8 cellular contexts compared by ENCODE assay signal in the genomic region with DNA sequence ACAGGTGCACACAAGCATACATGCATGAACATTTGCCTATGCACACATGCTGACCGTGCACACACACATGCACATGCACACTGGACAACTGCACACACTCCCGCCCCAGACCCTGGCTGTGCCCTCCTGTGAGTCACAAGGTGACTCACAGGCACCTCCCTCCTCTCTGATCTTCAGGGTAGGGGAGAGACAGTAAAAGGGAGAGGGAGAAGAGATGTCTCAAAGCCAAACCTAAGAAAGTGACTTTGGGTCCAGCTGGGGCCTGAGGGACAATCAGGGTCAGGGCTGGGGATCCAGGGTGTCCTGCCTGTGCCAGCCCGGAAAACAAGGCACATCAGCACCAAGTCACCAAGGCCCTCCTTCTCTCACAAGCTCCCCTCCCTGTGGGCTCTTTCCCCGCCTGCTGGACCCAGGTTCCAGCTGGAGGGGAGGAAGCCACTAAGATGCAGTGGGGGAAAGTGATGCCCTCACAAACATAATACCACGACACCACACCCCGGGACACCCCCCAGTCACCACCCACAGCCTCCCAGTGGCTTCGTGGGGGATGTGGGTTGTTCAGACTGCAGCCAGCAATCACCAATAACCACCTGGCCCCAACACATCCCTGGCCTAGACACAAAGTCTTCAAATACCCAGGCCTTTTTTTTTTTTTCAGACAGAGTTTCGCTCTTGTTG. TPM values are rescaled to one million over a fixed set of nuclear protein-coding genes. Genes with fewer than 3 reads are reported as not detected.
DNase-seq lines count a peak whose midpoint lies in the region; ATAC-seq and TF ChIP-seq lines count a peak whose summit lies in the region.

No MANE protein-coding gene starts in this region.

- H3K36me3 Mint-ChIP-seq in activated T-helper 17 cell treated with anti-CD3 and anti-CD28 coated beads, Interleukin-2, amount 50 U/mL, for 72 hours (ENCODE audit: low read depth): no peaks in the 10 kb centered on the region

- H3K4me1 ChIP-seq in vagina: peaks cover 5% of the 10 kb centered on the region
- H3K4me1 ChIP-seq in HAP-1: no peaks in the 10 kb centered on the region
- no peaks in the 10 kb centered on the region for H3K4me1 ChIP-seq in right atrium auricular region

- intact Hi-C loops in vagina (cut with DNase I): no loop called here

- peaks cover 7% of the 10 kb centered on the region for H3K27me3 Mint-ChIP-seq in activated T-helper 17 cell treated with anti-CD3 and anti-CD28 coated beads, Interleukin-2, amount 50 U/mL, for 72 hours

- H3K4me3 ChIP-seq in vagina (no peak overlapping the region), HAP-1 (no peak overlapping the region), right atrium auricular region (no peak overlapping the region)

- peaks cover 8% of the 10 kb centered on the region for H3K4me1 Mint-ChIP-seq in activated T-helper 17 cell treated with anti-CD3 and anti-CD28 coated beads, Interleukin-2, amount 50 U/mL, for 72 hours

- TF ChIP-seq CTCF in vagina (IDR thresholded peaks at IDR 0.05): no peak
- TF ChIP-seq CTCF in right atrium auricular region (IDR thresholded peaks at IDR 0.05): no peak

- no peaks in the 10 kb centered on the region for H3K9me3 Mint-ChIP-seq in activated T-helper 17 cell treated with anti-CD3 and anti-CD28 coated beads, Interleukin-2, amount 50 U/mL, for 72 hours

- H3K9me3 ChIP-seq in vagina: no peaks in the 10 kb centered on the region
- no peaks in the 10 kb centered on the region for H3K9me3 ChIP-seq in HAP-1
- H3K9me3 ChIP-seq in right atrium auricular region: no peaks in the 10 kb centered on the region

- DNase-seq in Caki2 (ENCODE audit: low read depth) (peak; percentile 79), HT1080 (ENCODE audit: low read depth) (peak; percentile 87), lung microvascular endothelial cell (ENCODE audit: low read depth in 2 of 2) (peak; percentile 31 to 73), vagina (ENCODE audit: extremely low spot score in 2 of 2) (no peak), HAP-1 (ENCODE audit: low spot score in 2 of 2) (no peak), right atrium auricular region (ENCODE audit: low spot score) (no peak), nucleus accumbens (lab: John Stamatoyannopoulos, UW) (no peak)

- no peak for TF ChIP-seq POLR2A in vagina (IDR thresholded peaks at IDR 0.05)

- H3K27ac ChIP-seq in vagina (no peak overlapping the region), right atrium auricular region (no peak overlapping the region)

- peak overlapping the region; percentile 2 for H3K4me3 Mint-ChIP-seq in activated T-helper 17 cell treated with anti-CD3 and anti-CD28 coated beads, Interleukin-2, amount 50 U/mL, for 72 hours

- H3K36me3 ChIP-seq in vagina (no peaks in the 10 kb centered on the region), HAP-1 (replicated peaks) (no peaks in the 10 kb centered on the region), right atrium auricular region (no peaks in the 10 kb centered on the region)

- in situ Hi-C loops in Caki2 (cut with HindIII; ENCODE audit: low pct_unique_long_range_greater_than_20kb, low sequenced_read_pairs) (no loop called here), HAP-1 (cut with MboI; ENCODE audit: low sequenced_read_pairs) (no loop called here)

- peak overlapping the region; percentile 9 for H3K27ac Mint-ChIP-seq in activated T-helper 17 cell treated with anti-CD3 and anti-CD28 coated beads, Interleukin-2, amount 50 U/mL, for 72 hours

- H3K27me3 ChIP-seq in vagina (no peaks in the 10 kb centered on the region), HAP-1 (ENCODE audit: low read depth) (no peaks in the 10 kb centered on the region), right atrium auricular region (no peaks in the 10 kb centered on the region)

- peak; percentile 96 for ATAC-seq in activated T-helper 17 cell treated with anti-CD3 and anti-CD28 coated beads, Interleukin-2, amount 50 U/mL, for 72 hours (replicated peaks)

RNA-seq across cellular contexts. Expression of a gene that starts 39.3 kb away (rescaled TPM):
- 20.9 and 37.3 TPM in 2 replicates for total RNA-seq in Caki2 (2014; rRNA removed; shearing (Covaris generic); ENCODE audit: low replicate concordance)
- 0.06 TPM in 1 of 2 replicates, not detected in the other for total RNA-seq in HT1080 (2014; rRNA removed; shearing (Covaris generic))
- 0.34 and 0.44 TPM in 2 replicates for polyA plus RNA-seq in HT1080 (2015; cell fraction: cytosol; rRNA removed)
- polyA plus RNA-seq in HT1080 (2015; cell fraction: nucleus; rRNA removed): 0.32 and 0.33 TPM in 2 replicates
- 10 to 100 TPM in 1 of 2 donors, 1 to 10 TPM in 1; 5.2 to 11.3 TPM for total RNA-seq in activated T-helper 17 cell treated with anti-CD3 and anti-CD28 coated beads, Interleukin-2, amount 50 U/mL, for 72 hours
- total RNA-seq in lung microvascular endothelial cell (29.6 and 54.8 TPM in 2 replicates), vagina (4.7 TPM), right atrium auricular region (10 to 100 TPM; 21.9 to 22.0 TPM)

RNA-seq across cellular contexts. Expression of a gene that starts 53.0 kb away (rescaled TPM):
- 27.4 and 36.0 TPM in 2 replicates for total RNA-seq in Caki2 (2014; rRNA removed; shearing (Covaris generic); ENCODE audit: low replicate concordance)
- 0.79 and 0.80 TPM in 2 replicates for total RNA-seq in HT1080 (2014; rRNA removed; shearing (Covaris generic))
- 4.8 and 5.6 TPM in 2 replicates for polyA plus RNA-seq in HT1080 (2015; cell fraction: cytosol; rRNA removed)
- polyA plus RNA-seq in HT1080 (2015; cell fraction: nucleus; rRNA removed): 7.8 and 10.8 TPM in 2 replicates
- total RNA-seq in activated T-helper 17 cell treated with anti-CD3 and anti-CD28 coated beads, Interleukin-2, amount 50 U/mL, for 72 hours: 10 to 100 TPM; 21.5 to 82.9 TPM
- total RNA-seq in lung microvascular endothelial cell: 2.4 and 5.8 TPM in 2 replicates
- 98.0 TPM for total RNA-seq in vagina
- total RNA-seq in right atrium auricular region: 100 to 1,000 TPM in 1 of 2 donors, 10 to 100 TPM in 1; 62.0 to 111 TPM

Comparison
In these comparisons a context has a peak if more than half of its experiments do, and no peak if none do; other contexts are left out.
1. DNase-seq: peak in Caki2 (single experiment), HT1080 (single experiment) and lung microvascular endothelial cell (2 of 2); none in vagina (0 of 2), HAP-1 (0 of 2), right atrium auricular region (single experiment) and nucleus accumbens (0 of 56).